In genomic region chr4:119103263-119103662, GRCh38 we compare ENCODE assay signal across 9 cellular contexts. TPM values are rescaled to one million over a fixed set of nuclear protein-coding genes. Genes with fewer than 3 reads are reported as not detected.
A peak's percentile ranks its signal among the peaks of the same experiment; 100 is the strongest.
DNase-seq lines count a peak whose midpoint lies in the region; ATAC-seq and TF ChIP-seq lines count a peak whose summit lies in the region.
"Had no signal": no experiment of that assay in that cellular context is flagged by ENCODE, and none has a peak within 500 bp of the region (broad histone marks: within the 10 kb centered on the region; RNA-seq: fewer than 3 reads in every experiment).

No MANE protein-coding gene starts in this region.

- WGBS in adrenal gland, 4 donors = 30 to 69% (median 46%) methylated on average over 2 of the region's 2 CpGs

- H3K4me3 ChIP-seq in adrenal gland = no peak overlapping the region
- no peak overlapping the region for H3K4me3 ChIP-seq in tibial artery

- no peak for TF ChIP-seq CTCF in adrenal gland (IDR thresholded peaks at IDR 0.05)
- no peak for TF ChIP-seq CTCF in tibial artery (IDR thresholded peaks at IDR 0.05)

- H3K27me3 ChIP-seq in adrenal gland (no peaks in the 10 kb centered on the region), tibial artery (no peaks in the 10 kb centered on the region)

- H3K27ac ChIP-seq in adrenal gland = peak overlapping the region in 3 of 5 donors; percentile 2 to 64 (median 19)
- H3K27ac ChIP-seq in tibial artery = peak overlapping the region; percentile 35 to 45

- H3K4me1 ChIP-seq in adrenal gland (replicated peaks in 1 of 2) = peaks cover 11 to 32% of the 10 kb centered on the region in 2 donors
- peaks cover 0 to 67% (median 31%) of the 10 kb centered on the region in 4 donors for H3K4me1 ChIP-seq in tibial artery

- DNase-seq in HT1080 (ENCODE audit: low read depth) = peak; percentile 99
- peak in 2 of 7 donors; percentile 24 to 28 for DNase-seq in adrenal gland
- peak; percentile 64 for DNase-seq in hepatic stellate cell (ENCODE audit: low spot score)
- DNase-seq in tibial artery = peak; percentile 48 to 71
- no peak for DNase-seq in globus pallidus (ENCODE audit: low spot score)
- DNase-seq in NCI-H1436 (lab: John Stamatoyannopoulos, UW) = no peak
- DNase-seq: activated T-cell treated with anti-CD3 and anti-CD28 coated beads, Interleukin-2, amount 50 U/mL, for 48 hours had no signal

- intact Hi-C loops in adrenal gland (cut with DNase I) (no loop called here), tibial artery (cut with DNase I; ENCODE audit: low total_unique reads) (loop anchor here (10.0 kb wide), 2 partner anchors 112 to 512 kb away; partner anchors contain the start of gene USP53)

- ATAC-seq in GM18519 (IDR thresholded peaks at IDR 0.05; ENCODE audit: low FRiP score, unreplicated experiment) = no peak
- no peak for ATAC-seq in HG03469 (IDR thresholded peaks at IDR 0.05; ENCODE audit: unreplicated experiment)

- no peaks in the 10 kb centered on the region for H3K36me3 ChIP-seq in adrenal gland (replicated peaks in 1 of 2)
- H3K36me3 ChIP-seq in tibial artery = no peaks in the 10 kb centered on the region

- TF ChIP-seq POLR2A in adrenal gland (IDR thresholded peaks at IDR 0.05) = no peak

- no peaks in the 10 kb centered on the region for H3K9me3 ChIP-seq in adrenal gland (replicated peaks in 1 of 3)
- H3K9me3 ChIP-seq in tibial artery = no peaks in the 10 kb centered on the region

RNA-seq across cellular contexts. Expression of gene MYOZ2, which starts 32.4 kb away (rescaled TPM):
- not detected in 2 replicates for total RNA-seq in HT1080 (2014; rRNA removed; shearing (Covaris generic))
- 0.02 and 0.08 TPM in 2 replicates for polyA plus RNA-seq in HT1080 (2015; cell fraction: cytosol; rRNA removed)
- polyA plus RNA-seq in HT1080 (2015; cell fraction: nucleus; rRNA removed) = 0.06 TPM in 1 of 2 replicates, not detected in the other
- total RNA-seq in adrenal gland = under 1 TPM in 4 of 8 donors, not detected in 4; 0.06 to 0.28 (median 0.19) TPM
- under 1 TPM; 0.16 to 0.80 (median 0.30) TPM for polyA plus RNA-seq in adrenal gland

Comparison
In these comparisons a context has a peak if more than half of its experiments do, and no peak if none do; other contexts are left out.
1. DNase-seq: peak in HT1080 (single experiment), hepatic stellate cell (single experiment) and tibial artery (2 of 2); none in globus pallidus (single experiment) and NCI-H1436 (single experiment).